1 cellular context compared by ENCODE assay signal in genomic region chr6:21883929-21884328, GRCh38.
TF ChIP-seq lines count a peak whose summit lies in the region.

No MANE protein-coding gene starts in this region.

TF ChIP-seq in A549, 52 proteins besides CTCF, POLR2A, EP300 and RAD21 (continued from another document):
- TF ChIP-seq ATOH8 (CRISPR knock-in tag; IDR thresholded peaks at IDR 0.05; ENCODE audit: low read depth) (no peak), KDM5A (IDR thresholded peaks at IDR 0.05) (no peak), MAFK (IDR thresholded peaks at IDR 0.05; ENCODE audit: partially characterized antibody) (no peak), RNF2 (IDR thresholded peaks at IDR 0.05; ENCODE audit: borderline replicate concordance, low read depth) (no peak), NFE2L2 (conservative IDR thresholded peaks at IDR 0.05; ENCODE audit: low read length) (no peak), CHD2 (IDR thresholded peaks at IDR 0.05; ENCODE audit: low read length, partially characterized antibody) (no peak), RCOR1 (IDR thresholded peaks at IDR 0.05; ENCODE audit: low read depth, low read length) (no peak), FOSL2 (IDR thresholded peaks at IDR 0.05) (no peak), FOSL2 (CRISPR knock-in tag; IDR thresholded peaks at IDR 0.05) (no peak), ELK1 (IDR thresholded peaks at IDR 0.05; ENCODE audit: low read depth, low read length) (no peak), CHD4 (IDR thresholded peaks at IDR 0.05; ENCODE audit: borderline replicate concordance) (no peak), FOXS1 (CRISPR knock-in tag; IDR thresholded peaks at IDR 0.05) (no peak), TFCP2L1 (CRISPR knock-in tag; IDR thresholded peaks at IDR 0.05) (no peak), JUN (IDR thresholded peaks at IDR 0.05) (no peak), HOXB13 (CRISPR knock-in tag; IDR thresholded peaks at IDR 0.05; ENCODE audit: low read depth) (no peak)
- TF ChIP-seq, protein P1, sequence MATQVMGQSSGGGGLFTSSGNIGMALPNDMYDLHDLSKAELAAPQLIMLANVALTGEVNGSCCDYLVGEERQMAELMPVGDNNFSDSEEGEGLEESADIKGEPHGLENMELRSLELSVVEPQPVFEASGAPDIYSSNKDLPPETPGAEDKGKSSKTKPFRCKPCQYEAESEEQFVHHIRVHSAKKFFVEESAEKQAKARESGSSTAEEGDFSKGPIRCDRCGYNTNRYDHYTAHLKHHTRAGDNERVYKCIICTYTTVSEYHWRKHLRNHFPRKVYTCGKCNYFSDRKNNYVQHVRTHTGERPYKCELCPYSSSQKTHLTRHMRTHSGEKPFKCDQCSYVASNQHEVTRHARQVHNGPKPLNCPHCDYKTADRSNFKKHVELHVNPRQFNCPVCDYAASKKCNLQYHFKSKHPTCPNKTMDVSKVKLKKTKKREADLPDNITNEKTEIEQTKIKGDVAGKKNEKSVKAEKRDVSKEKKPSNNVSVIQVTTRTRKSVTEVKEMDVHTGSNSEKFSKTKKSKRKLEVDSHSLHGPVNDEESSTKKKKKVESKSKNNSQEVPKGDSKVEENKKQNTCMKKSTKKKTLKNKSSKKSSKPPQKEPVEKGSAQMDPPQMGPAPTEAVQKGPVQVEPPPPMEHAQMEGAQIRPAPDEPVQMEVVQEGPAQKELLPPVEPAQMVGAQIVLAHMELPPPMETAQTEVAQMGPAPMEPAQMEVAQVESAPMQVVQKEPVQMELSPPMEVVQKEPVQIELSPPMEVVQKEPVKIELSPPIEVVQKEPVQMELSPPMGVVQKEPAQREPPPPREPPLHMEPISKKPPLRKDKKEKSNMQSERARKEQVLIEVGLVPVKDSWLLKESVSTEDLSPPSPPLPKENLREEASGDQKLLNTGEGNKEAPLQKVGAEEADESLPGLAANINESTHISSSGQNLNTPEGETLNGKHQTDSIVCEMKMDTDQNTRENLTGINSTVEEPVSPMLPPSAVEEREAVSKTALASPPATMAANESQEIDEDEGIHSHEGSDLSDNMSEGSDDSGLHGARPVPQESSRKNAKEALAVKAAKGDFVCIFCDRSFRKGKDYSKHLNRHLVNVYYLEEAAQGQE (IDR thresholded peaks at IDR 0.05) = no peak
- TF ChIP-seq, protein P2, sequence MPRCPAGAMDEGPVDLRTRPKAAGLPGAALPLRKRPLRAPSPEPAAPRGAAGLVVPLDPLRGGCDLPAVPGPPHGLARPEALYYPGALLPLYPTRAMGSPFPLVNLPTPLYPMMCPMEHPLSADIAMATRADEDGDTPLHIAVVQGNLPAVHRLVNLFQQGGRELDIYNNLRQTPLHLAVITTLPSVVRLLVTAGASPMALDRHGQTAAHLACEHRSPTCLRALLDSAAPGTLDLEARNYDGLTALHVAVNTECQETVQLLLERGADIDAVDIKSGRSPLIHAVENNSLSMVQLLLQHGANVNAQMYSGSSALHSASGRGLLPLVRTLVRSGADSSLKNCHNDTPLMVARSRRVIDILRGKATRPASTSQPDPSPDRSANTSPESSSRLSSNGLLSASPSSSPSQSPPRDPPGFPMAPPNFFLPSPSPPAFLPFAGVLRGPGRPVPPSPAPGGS (IDR thresholded peaks at IDR 0.05) = no peak
